16 cellular contexts compared by ENCODE assay signal in the genomic region with DNA sequence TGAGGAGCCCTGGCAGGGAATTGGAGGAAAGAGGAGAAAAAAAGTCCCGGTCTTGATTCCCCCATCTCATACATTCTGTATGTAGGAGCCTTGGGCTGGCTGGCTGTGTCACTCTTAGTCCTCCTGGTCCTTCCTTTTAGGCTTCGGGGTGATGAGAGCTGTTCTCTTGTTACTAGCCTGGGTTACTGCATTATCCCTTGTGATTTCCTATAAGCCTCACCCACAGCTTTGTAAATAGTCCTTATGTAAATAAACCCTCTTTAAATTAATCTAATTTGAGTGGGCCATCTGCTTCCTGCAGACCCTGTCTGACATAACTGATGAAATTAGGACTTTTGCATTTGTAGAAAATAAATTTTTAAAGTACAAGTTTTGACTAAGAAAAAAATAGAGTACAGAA. TPM values are rescaled to one million over a fixed set of nuclear protein-coding genes. Genes with fewer than 3 reads are reported as not detected.
DNase-seq lines count a peak whose midpoint lies in the region; ATAC-seq, FAIRE-seq and TF ChIP-seq lines count a peak whose summit lies in the region.
"Had no signal": no experiment of that assay in that cellular context is flagged by ENCODE, and none has a peak within 500 bp of the region (broad histone marks: within the 10 kb centered on the region; RNA-seq: fewer than 3 reads in every experiment).

No MANE protein-coding gene starts in this region.

- no peaks in the 10 kb centered on the region for H3K27me3 Mint-ChIP-seq in glutamatergic neuron (ENCODE audit: unreplicated experiment)

- FAIRE-seq in D721Med (lab: Jason Lieb, UNC): peak; percentile 86

- peak; percentile 33 for DNase-seq in D721Med (ENCODE audit: insufficient read length, low spot score)
- peak; percentile 88 for DNase-seq in NCI-H146 (lab: John Stamatoyannopoulos, UW)
- peak; percentile 18 for DNase-seq in NCI-H774 (lab: John Stamatoyannopoulos, UW)
- no peak for DNase-seq in glutamatergic neuron
- DNase-seq in NK-92 treated with Interleukin-12 subunit alpha and Interleukin-12 subunit beta, amount 100 ng/mL, for 24 hours (lab: John Stamatoyannopoulos, UW): no peak
- no peak for DNase-seq in islet precursor cell
- no peak for DNase-seq in stimulated activated CD4-positive, alpha-beta T cell treated with anti-CD3 and anti-CD28 coated beads, Interleukin-4, amount 100 ng/mL, for 4 hours
- DNase-seq: activated CD4-positive, alpha-beta T cell treated with anti-CD3 and anti-CD28 coated beads for 1 hour; activated CD8-positive, alpha-beta memory T cell treated with anti-CD3 and anti-CD28 coated beads, Interleukin-2, amount 50 U/mL, for 48 hours; activated naive CD4-positive, alpha-beta T cell treated with anti-CD3 and anti-CD28 coated beads, Interleukin-2, amount 50 U/mL, for 16 hours; brain microvascular endothelial cell; effector memory CD4-positive, alpha-beta T cell; NCI-H187; stimulated activated naive CD4-positive, alpha-beta T cell had no signal

- H3K4me3 Mint-ChIP-seq in glutamatergic neuron (ENCODE audit: unreplicated experiment): no peak overlapping the region

- H3K9me3 Mint-ChIP-seq in glutamatergic neuron (ENCODE audit: unreplicated experiment): peaks cover 7% of the 10 kb centered on the region

- peak overlapping the region; percentile 83 for H3K27ac Mint-ChIP-seq in glutamatergic neuron (ENCODE audit: unreplicated experiment)

- H3K4me1 Mint-ChIP-seq in glutamatergic neuron (ENCODE audit: low read depth, unreplicated experiment): peaks cover 13% of the 10 kb centered on the region

- TF ChIP-seq CTCF in D721Med (IDR thresholded peaks at IDR 0.05; ENCODE audit: insufficient read depth, missing control alignments) (no peak), glutamatergic neuron (IDR thresholded peaks at IDR 0.05; ENCODE audit: partially characterized antibody, unreplicated experiment) (no peak)

- peaks cover 5% of the 10 kb centered on the region for H3K36me3 Mint-ChIP-seq in glutamatergic neuron (ENCODE audit: unreplicated experiment)

- no peak for ATAC-seq in GM21367 (IDR thresholded peaks at IDR 0.05; ENCODE audit: unreplicated experiment)
- ATAC-seq: Panc1 had no signal

RNA-seq across cellular contexts. Expression of a gene that starts 19.2 kb away (rescaled TPM):
- total RNA-seq in glutamatergic neuron (ENCODE audit: unreplicated experiment): 167 TPM

RNA-seq across cellular contexts. Expression of a gene that starts 57.4 kb away (rescaled TPM):
- 10.0 TPM for total RNA-seq in glutamatergic neuron (ENCODE audit: unreplicated experiment)

Comparison
In these comparisons a context has a peak if more than half of its experiments do, and no peak if none do; other contexts are left out.
1. DNase-seq: peak in D721Med (single experiment), NCI-H146 (single experiment) and NCI-H774 (single experiment); none in glutamatergic neuron (single experiment), NK-92 treated with Interleukin-12 subunit alpha and Interleukin-12 subunit beta, amount 100 ng/mL, for 24 hours (single experiment), islet precursor cell (single experiment) and stimulated activated CD4-positive, alpha-beta T cell treated with anti-CD3 and anti-CD28 coated beads, Interleukin-4, amount 100 ng/mL, for 4 hours (0 of 2).